Comparison of ENCODE assay signal across 21 cellular contexts in genomic region chr6:77094821-77095220, GRCh38.
DNase-seq lines count a peak whose midpoint lies in the region; ATAC-seq, FAIRE-seq and TF ChIP-seq lines count a peak whose summit lies in the region.
"Had no signal": no experiment of that assay in that cellular context is flagged by ENCODE, and none has a peak within 500 bp of the region (broad histone marks: within the 10 kb centered on the region; RNA-seq: fewer than 3 reads in every experiment).

No MANE protein-coding gene starts in this region.

- H3K79me1 ChIP-seq in IMR-90 (ENCODE audit: low read depth in 1 of 2, low read length in 2 of 2) = no peaks in the 10 kb centered on the region
- H3K79me1 ChIP-seq in H1 (ENCODE audit: low read depth, low read length) = no peaks in the 10 kb centered on the region
- no peaks in the 10 kb centered on the region for H3K79me1 ChIP-seq in neuronal stem cell (ENCODE audit: low read depth, low read length)

- no peaks in the 10 kb centered on the region for H3K27me3 ChIP-seq in IMR-90 (ENCODE audit: control insufficient read depth, insufficient read depth, low read length)
- H3K27me3 ChIP-seq in H1 (replicated peaks in 1 of 4; ENCODE audit: control insufficient read depth in 3 of 4, extremely low read depth in 1 of 4, insufficient read depth in 3 of 4, low read length in 3 of 4) = no peaks in the 10 kb centered on the region
- no peaks in the 10 kb centered on the region for H3K27me3 ChIP-seq in neuronal stem cell (ENCODE audit: control insufficient read depth in 3 of 3, insufficient read depth in 3 of 3, low read depth in 1 of 3, low read length in 3 of 3)
- H3K27me3 ChIP-seq: BE2C had no signal

- TF ChIP-seq POLR2A in IMR-90 (IDR thresholded peaks at IDR 0.05; ENCODE audit: low read depth, low read length) (no peak), H1 (IDR thresholded peaks at IDR 0.05; ENCODE audit: control extremely low read depth in 1 of 2, low read depth in 2 of 2, low read length in 2 of 2) (no peak)

- H3K9ac ChIP-seq in IMR-90 (ENCODE audit: low read depth, low read length) (no peak overlapping the region), H1 (replicated peaks in 1 of 4; ENCODE audit: extremely low read depth in 1 of 4, low read depth in 3 of 4, low read length in 3 of 4) (no peak overlapping the region), neuronal stem cell (ENCODE audit: low read depth, low read length, poor library complexity) (no peak overlapping the region)

- no peaks in the 10 kb centered on the region; the same call in 1 of the 2 replicates for H3K27me3 Mint-ChIP-seq in WTC11 (ENCODE audit: low read depth)
- H3K27me3 Mint-ChIP-seq: CD4-positive, CD25-positive, alpha-beta regulatory T cell; CD8-positive, alpha-beta memory T cell had no signal

- H3K4me2 ChIP-seq in IMR-90 (ENCODE audit: low read depth, low read length) (no peak overlapping the region), H1 (ENCODE audit: insufficient read depth in 1 of 2, low read depth in 2 of 2, low read length in 2 of 2) (no peak overlapping the region), neuronal stem cell (ENCODE audit: insufficient read depth, low read length, poor library complexity, severe bottlenecking) (no peak overlapping the region)

- H3K4ac ChIP-seq in IMR-90 (ENCODE audit: low read depth, low read length) (no peak overlapping the region), H1 (replicated peaks; ENCODE audit: insufficient read length, low read depth, low read length) (no peak overlapping the region), neuronal stem cell (ENCODE audit: low read length) (no peak overlapping the region)

- H4K5ac ChIP-seq in IMR-90 (ENCODE audit: low read depth, low read length) (no peak overlapping the region), H1 (ENCODE audit: insufficient read length, low read depth, low read length) (no peak overlapping the region)

- no peak for FAIRE-seq in H1 (lab: Jason Lieb, UNC)
- FAIRE-seq: A204.1, GM12892, GM18507 had no signal

- H4K20me1 ChIP-seq in IMR-90 (ENCODE audit: insufficient read depth, low read length) = no peaks in the 10 kb centered on the region
- no peaks in the 10 kb centered on the region for H4K20me1 ChIP-seq in H1 (replicated peaks in 1 of 2; ENCODE audit: control insufficient read depth in 1 of 2, insufficient read depth in 2 of 2, low read length in 2 of 2)

- no peak for TF ChIP-seq RAD21 in IMR-90 (IDR thresholded peaks at IDR 0.05; ENCODE audit: low read length)
- TF ChIP-seq RAD21 in H1 (IDR thresholded peaks at IDR 0.05 in 1 of 2, conservative IDR thresholded peaks at IDR 0.05 in 1 of 2; ENCODE audit: low read depth in 2 of 2, low read length in 2 of 2) = no peak

- H3K4me1 Mint-ChIP-seq in WTC11 = peaks cover 24% of the 10 kb centered on the region
- H3K4me1 Mint-ChIP-seq: CD8-positive, alpha-beta memory T cell had no signal

- H4K91ac ChIP-seq in IMR-90 (ENCODE audit: insufficient read depth, low read depth, low read length) = no peak overlapping the region
- no peak overlapping the region for H4K91ac ChIP-seq in H1 (replicated peaks; ENCODE audit: insufficient read length, low read length)
- H4K91ac ChIP-seq in neuronal stem cell (ENCODE audit: low read depth, low read length, poor library complexity) = no peak overlapping the region

- TF ChIP-seq CTCF in IMR-90 (conservative IDR thresholded peaks at IDR 0.05; ENCODE audit: low read depth, low read length) (no peak), WTC11 (IDR thresholded peaks at IDR 0.05) (no peak), H1 (IDR thresholded peaks at IDR 0.05; ENCODE audit: control extremely low read depth in 1 of 3, insufficient read depth in 1 of 3, low read depth in 1 of 3, low read length in 3 of 3) (no peak)

- H3K36me3 Mint-ChIP-seq in WTC11 = no peaks in the 10 kb centered on the region
- H3K36me3 Mint-ChIP-seq: CD4-positive, CD25-positive, alpha-beta regulatory T cell; CD8-positive, alpha-beta memory T cell had no signal

- WGBS in IMR-90 (ENCODE audit: extremely low coverage in 2 of 2, insufficient read length in 1 of 2), 2 experiments = no CpG with 5 or more reads among the region's 1 CpG
- WGBS in H1 (ENCODE audit: extremely low coverage in 1 of 2, insufficient coverage in 1 of 2, insufficient read length in 1 of 2, insufficient replicate concordance in 2 of 2, low coverage in 1 of 2, low lambda C conversion rate in 2 of 2, missing lambda C conversion rate in 1 of 2), 2 experiments = 92% methylated on average over 1 of the region's 1 CpG; no CpG with 5 or more reads in 1 of the 2 experiments
- WGBS in neuronal stem cell (ENCODE audit: extremely low coverage in 2 of 2, insufficient read length in 2 of 2, insufficient replicate concordance in 1 of 2), 2 donors = no CpG with 5 or more reads among the region's 1 CpG

- TF ChIP-seq EP300 in H1 (IDR thresholded peaks at IDR 0.05; ENCODE audit: borderline replicate concordance in 1 of 2, low read depth in 2 of 2, low read length in 2 of 2) = no peak

- H3K4me1 ChIP-seq in IMR-90 (ENCODE audit: control insufficient read depth, insufficient read depth, low read length) = no peaks in the 10 kb centered on the region; the same call in none of the 2 replicates
- H3K4me1 ChIP-seq in H1 (replicated peaks in 1 of 4; ENCODE audit: control insufficient read depth in 3 of 4, insufficient read depth in 4 of 4, low read length in 3 of 4) = no peaks in the 10 kb centered on the region; a peak in 1 of 7 replicates
- peaks cover 0 to 6% of the 10 kb centered on the region in 2 donors for H3K4me1 ChIP-seq in neuronal stem cell (ENCODE audit: control insufficient read depth in 2 of 2, insufficient read depth in 1 of 2, low read depth in 1 of 2, low read length in 2 of 2)
- H3K4me1 ChIP-seq: BE2C, Caco-2, HAP-1 had no signal

- H2BK15ac ChIP-seq in IMR-90 (ENCODE audit: low read depth, low read length) (no peak overlapping the region), H1 (ENCODE audit: low read length) (no peak overlapping the region), neuronal stem cell (ENCODE audit: low read length) (no peak overlapping the region)

- dilution Hi-C loops in IMR-90 (cut with HindIII; ENCODE audit: low sequenced_read_pairs, unreplicated experiment) = no loop called here

- H3K4me3 ChIP-seq in IMR-90 (ENCODE audit: insufficient read depth, low read depth, low read length) (no peak overlapping the region), H1 (ENCODE audit: extremely low read depth in 1 of 4, insufficient read depth in 2 of 4, low read depth in 3 of 4, low read length in 4 of 4) (no peak overlapping the region), neuronal stem cell (ENCODE audit: low read length in 2 of 2) (no peak overlapping the region)
- H3K4me3 ChIP-seq: HAP-1 had no signal

- DNase-seq in IMR-90 (no peak), WTC11 (ENCODE audit: low spot score) (no peak), H1 (ENCODE audit: low read depth in 1 of 2, low spot score in 2 of 2) (no peak), neuronal stem cell (ENCODE audit: low spot score) (no peak), NCI-H82 (lab: John Stamatoyannopoulos, UW) (no peak), NOMO-1 treated with DMSO at 0.1 percent for 48 hours (lab: John Stamatoyannopoulos, UW; ENCODE audit: unreplicated experiment) (no peak)
- DNase-seq: ACHN; BE2C; C1 segment of cervical spinal cord; Caco-2; CD4-positive, CD25-positive, alpha-beta regulatory T cell; CD8-positive, alpha-beta memory T cell; DMS153; DMS79; GDM1; KBM-7 had no signal

- no peak overlapping the region for H3K56ac ChIP-seq in IMR-90 (ENCODE audit: extremely low read depth, insufficient read depth, low read length)
- no peak overlapping the region for H3K56ac ChIP-seq in H1 (replicated peaks; ENCODE audit: insufficient read length, low read depth, low read length)

- peak overlapping the region; percentile 37 for H2AK9ac ChIP-seq in IMR-90 (replicated peaks; ENCODE audit: low read depth, low read length, poor library complexity)

- no peak for ATAC-seq in IMR-90 (ENCODE audit: low read depth)
- peak; percentile 51 for ATAC-seq in WTC11
- no peak for ATAC-seq in GM21576 (IDR thresholded peaks at IDR 0.05; ENCODE audit: unreplicated experiment)

- H3K9me3 ChIP-seq in IMR-90 (ENCODE audit: control insufficient read depth, insufficient read depth, low read length) (no peaks in the 10 kb centered on the region), H1 (ENCODE audit: insufficient read depth in 2 of 2, low read depth in 1 of 2, low read length in 1 of 2) (no peaks in the 10 kb centered on the region), neuronal stem cell (replicated peaks in 1 of 2; ENCODE audit: control insufficient read depth in 2 of 2, insufficient read depth in 1 of 2, low read depth in 1 of 2, low read length in 2 of 2) (no peaks in the 10 kb centered on the region)
- H3K9me3 ChIP-seq: BE2C, Caco-2, HAP-1 had no signal

- H2BK12ac ChIP-seq in H1 (ENCODE audit: low read depth, low read length) = no peak overlapping the region
- H2BK12ac ChIP-seq in neuronal stem cell (ENCODE audit: low read length) = no peak overlapping the region

- intact Hi-C loops in IMR-90 (cut with micrococcal nuclease) = no loop called here

- no peak overlapping the region; the same call in 1 of the 2 replicates for H3K18ac ChIP-seq in IMR-90 (ENCODE audit: low read depth, low read length)
- H3K18ac ChIP-seq in H1 (ENCODE audit: extremely low read depth, low read length) = no peak overlapping the region
- no peak overlapping the region for H3K18ac ChIP-seq in neuronal stem cell (ENCODE audit: low read length)

- H3K9me1 ChIP-seq in IMR-90 (ENCODE audit: insufficient read depth, low read length) = no peaks in the 10 kb centered on the region

- no peak overlapping the region for H3K14ac ChIP-seq in IMR-90 (replicated peaks; ENCODE audit: low read depth, low read length)
- H3K14ac ChIP-seq in H1 (ENCODE audit: insufficient read length) = no peak overlapping the region
- no peak overlapping the region for H3K14ac ChIP-seq in neuronal stem cell (ENCODE audit: low read length)

- H3K23ac ChIP-seq in IMR-90 (ENCODE audit: low read depth, low read length) (no peak overlapping the region), H1 (ENCODE audit: insufficient read length) (no peak overlapping the region), neuronal stem cell (ENCODE audit: low read depth, low read length, poor library complexity) (no peak overlapping the region)

- BruUV-seq in IMR-90 (replicated peaks; lab: Mats Ljungman, UMichigan) = no TSS peak

- CTCF ChIA-PET in IMR-90 (lab: Yijun Ruan, JAX) (no interaction called here), WTC11 (lab: Charles Lee) (no interaction called here), H1 (lab: Charles Lee; ENCODE audit: partially characterized antibody) (no interaction called here)

- no peak overlapping the region for H4K8ac ChIP-seq in IMR-90 (ENCODE audit: low read depth in 2 of 2, low read length in 2 of 2)
- H4K8ac ChIP-seq in H1 (ENCODE audit: extremely low read depth, insufficient read depth, low read length) = no peak overlapping the region
- no peak overlapping the region for H4K8ac ChIP-seq in neuronal stem cell (ENCODE audit: low read depth, low read length)

- H2BK5ac ChIP-seq in IMR-90 (ENCODE audit: low read depth, low read length, poor library complexity, severe bottlenecking) (no peak overlapping the region), H1 (ENCODE audit: low read depth, low read length) (no peak overlapping the region), neuronal stem cell (ENCODE audit: low read length) (no peak overlapping the region)

- POLR2A ChIA-PET in IMR-90 (lab: Charles Lee; ENCODE audit: unreplicated experiment) = no interaction called here
- POLR2A ChIA-PET in WTC11 (lab: Charles Lee) = no interaction called here
- POLR2A ChIA-PET in H1 (lab: Charles Lee; ENCODE audit: partially characterized antibody) = no interaction called here

- H3K36me3 ChIP-seq in IMR-90 (ENCODE audit: control insufficient read depth, insufficient read depth, low read length) (no peaks in the 10 kb centered on the region), H1 (ENCODE audit: control insufficient read depth in 2 of 4, insufficient read depth in 4 of 4, low read length in 3 of 4) (no peaks in the 10 kb centered on the region), neuronal stem cell (replicated peaks in 1 of 2; ENCODE audit: control insufficient read depth in 2 of 2, insufficient read depth in 2 of 2, low read length in 2 of 2) (no peaks in the 10 kb centered on the region)
- H3K36me3 ChIP-seq: BE2C, HAP-1 had no signal

- H3K79me2 ChIP-seq in H1 (ENCODE audit: control insufficient read depth in 1 of 2, insufficient read depth in 2 of 2, low read length in 2 of 2) = no peaks in the 10 kb centered on the region

- no peak overlapping the region for H3K27ac Mint-ChIP-seq in WTC11
- H3K27ac Mint-ChIP-seq: CD4-positive, CD25-positive, alpha-beta regulatory T cell; CD8-positive, alpha-beta memory T cell had no signal

- no peak overlapping the region for H3K4me3 Mint-ChIP-seq in WTC11
- H3K4me3 Mint-ChIP-seq: CD4-positive, CD25-positive, alpha-beta regulatory T cell; CD8-positive, alpha-beta memory T cell had no signal

- no peaks in the 10 kb centered on the region for H3K9me3 Mint-ChIP-seq in WTC11

- H2BK120ac ChIP-seq in IMR-90 (ENCODE audit: low read depth, low read length) = no peak overlapping the region
- H2BK120ac ChIP-seq in H1 (replicated peaks; ENCODE audit: low read depth, low read length) = no peak overlapping the region
- H2BK120ac ChIP-seq in neuronal stem cell (ENCODE audit: low read depth, low read length) = no peak overlapping the region

- no peaks in the 10 kb centered on the region for H3K23me2 ChIP-seq in H1 (ENCODE audit: low read depth, low read length)

- in situ Hi-C loops in IMR-90 (cut with MboI; ENCODE audit: low sequenced_read_pairs) = no loop called here

- H2AFZ ChIP-seq in IMR-90 (replicated peaks; ENCODE audit: low read length, poor library complexity) (no peak overlapping the region), H1 (ENCODE audit: low read length) (peak overlapping the region; percentile 68; the same call in 1 of the 2 replicates), neuronal stem cell (ENCODE audit: low read length) (peak overlapping the region; percentile 11)

- no peak overlapping the region for H2AK5ac ChIP-seq in IMR-90 (ENCODE audit: low read depth, low read length)
- H2AK5ac ChIP-seq in H1 (ENCODE audit: low read depth, low read length) = no peak overlapping the region
- H2AK5ac ChIP-seq in neuronal stem cell (ENCODE audit: low read depth, low read length) = no peak overlapping the region

- H2BK20ac ChIP-seq in IMR-90 (ENCODE audit: low read depth, low read length) (no peak overlapping the region), H1 (ENCODE audit: low read length) (no peak overlapping the region)

- H3K27ac ChIP-seq in IMR-90 (ENCODE audit: insufficient read depth, low read length) = no peak overlapping the region
- H3K27ac ChIP-seq in H1 (ENCODE audit: low read depth, low read length) = no peak overlapping the region
- H3K27ac ChIP-seq in neuronal stem cell (replicated peaks; ENCODE audit: low read length) = no peak overlapping the region
